In the genomic region with DNA sequence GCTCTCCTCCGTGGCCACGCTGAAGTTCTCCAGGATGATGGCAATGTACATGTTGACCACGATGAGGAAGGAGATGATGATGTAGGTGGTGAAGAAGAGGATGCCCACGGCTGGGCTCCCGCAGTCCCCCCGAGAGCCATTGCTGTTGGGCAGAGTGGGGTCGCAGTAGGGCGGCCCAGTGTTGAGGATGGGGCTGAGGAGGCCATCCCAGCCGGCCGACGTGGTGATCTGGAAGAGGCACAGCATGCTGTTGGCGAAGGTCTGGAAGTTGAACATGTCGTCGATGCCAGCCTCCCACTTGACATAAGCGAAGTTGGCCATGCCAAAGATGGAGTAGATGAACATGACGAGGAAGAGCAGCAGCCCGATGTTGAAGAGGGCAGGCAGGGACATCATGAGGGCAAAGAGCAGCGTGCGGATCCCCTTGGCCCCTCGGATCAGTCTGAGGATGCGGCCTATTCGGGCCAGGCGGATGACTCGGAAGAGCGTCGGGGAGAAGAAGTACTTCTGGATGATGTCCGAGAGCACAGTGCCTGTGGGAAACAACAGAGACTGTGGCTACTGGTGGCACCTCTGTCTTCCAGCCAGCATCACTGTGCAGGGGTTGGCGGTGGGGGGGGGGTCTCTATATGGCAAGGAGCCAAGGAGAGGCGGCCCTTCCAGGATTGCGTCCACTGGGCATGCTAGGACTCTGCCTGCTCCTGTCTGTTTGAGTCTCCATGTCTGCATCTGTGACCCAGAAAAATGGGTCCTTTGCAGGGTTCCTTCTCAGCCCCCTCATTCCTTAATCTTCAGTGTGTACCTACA, we compare ENCODE assay signal across 15 cellular contexts. TPM values are rescaled to one million over a fixed set of nuclear protein-coding genes. Genes with fewer than 3 reads are reported as not detected.
DNase-seq lines count a peak whose midpoint lies in the region; ATAC-seq and TF ChIP-seq lines count a peak whose summit lies in the region.
"Had no signal": no experiment of that assay in that cellular context is flagged by ENCODE, and none has a peak within 500 bp of the region (broad histone marks: within the 10 kb centered on the region; RNA-seq: fewer than 3 reads in every experiment).

No MANE protein-coding gene starts in this region.

- no peaks in the 10 kb centered on the region for H3K9me3 Mint-ChIP-seq in natural killer cell
- no peaks in the 10 kb centered on the region for H3K9me3 Mint-ChIP-seq in natural killer cell treated with Interleukin-12 subunit alpha and Interleukin-12 subunit beta and Interleukin-15 and Interleukin-18, amount 100 ng/mL, for 72 hours
- no peaks in the 10 kb centered on the region for H3K9me3 Mint-ChIP-seq in activated CD4-positive, alpha-beta T cell treated with anti-CD3 and anti-CD28 coated beads, Interleukin-2, amount 10 ng/mL, durations not matched to agents 7 days and 5 days
- H3K9me3 Mint-ChIP-seq: HFFc6 had no signal

- POLR2A ChIA-PET in activated CD4-positive, alpha-beta T cell treated with anti-CD3 and anti-CD28 coated beads, Interleukin-2, amount 10 ng/mL, durations not matched to agents 7 days and 5 days (lab: Charles Lee): no interaction called here

- TF ChIP-seq CTCF in natural killer cell (IDR thresholded peaks at IDR 0.05) (no peak), Peyer's patch (IDR thresholded peaks at IDR 0.05) (no peak)

- no peaks in the 10 kb centered on the region for H3K36me3 ChIP-seq in Peyer's patch

- H3K27ac Mint-ChIP-seq in natural killer cell: no peak overlapping the region
- no peak overlapping the region for H3K27ac Mint-ChIP-seq in natural killer cell treated with Interleukin-12 subunit alpha and Interleukin-12 subunit beta and Interleukin-15 and Interleukin-18, amount 100 ng/mL, for 72 hours
- H3K27ac Mint-ChIP-seq in activated CD4-positive, alpha-beta T cell treated with anti-CD3 and anti-CD28 coated beads, Interleukin-2, amount 10 ng/mL, durations not matched to agents 7 days and 5 days: no peak overlapping the region
- H3K27ac Mint-ChIP-seq: HFFc6 had no signal

- intact Hi-C loops in natural killer cell (cut with micrococcal nuclease) (no loop called here), posterior vena cava (cut with DNase I) (no loop called here)

- no peak for TF ChIP-seq POLR2A in Peyer's patch (IDR thresholded peaks at IDR 0.05)

- DNase-seq in natural killer cell: peak; percentile 8
- no peak for DNase-seq in natural killer cell treated with Interleukin-12 subunit alpha and Interleukin-12 subunit beta and Interleukin-15 and Interleukin-18, amount 100 ng/mL, for 72 hours (ENCODE audit: low spot score)
- DNase-seq in ecto neural progenitor cell (ENCODE audit: low spot score): peak; percentile 19
- peak; percentile 62 for DNase-seq in posterior vena cava (ENCODE audit: low spot score)
- no peak for DNase-seq in Peyer's patch
- DNase-seq in activated CD4-positive, alpha-beta T cell treated with anti-CD3 and anti-CD28 coated beads, Interleukin-2, amount 10 ng/mL, durations not matched to agents 7 days and 5 days: no peak
- DNase-seq in activated CD4-positive, alpha-beta T cell treated with anti-CD3 and anti-CD28 coated beads for 48 hours: no peak
- DNase-seq: COR-L47, HFFc6, KBM-7, NCI-H146, NCI-H2081, NCI-H510A, NCI-H774 had no signal

- no peaks in the 10 kb centered on the region for H3K9me3 ChIP-seq in Peyer's patch

- no peak for ATAC-seq in natural killer cell
- ATAC-seq in natural killer cell treated with Interleukin-12 subunit alpha and Interleukin-12 subunit beta and Interleukin-15 and Interleukin-18, amount 100 ng/mL, for 72 hours: no peak

- no peaks in the 10 kb centered on the region for H3K36me3 Mint-ChIP-seq in natural killer cell
- no peaks in the 10 kb centered on the region for H3K36me3 Mint-ChIP-seq in natural killer cell treated with Interleukin-12 subunit alpha and Interleukin-12 subunit beta and Interleukin-15 and Interleukin-18, amount 100 ng/mL, for 72 hours
- H3K36me3 Mint-ChIP-seq in activated CD4-positive, alpha-beta T cell treated with anti-CD3 and anti-CD28 coated beads, Interleukin-2, amount 10 ng/mL, durations not matched to agents 7 days and 5 days (ENCODE audit: low read depth): no peaks in the 10 kb centered on the region

- H3K27me3 Mint-ChIP-seq in natural killer cell (ENCODE audit: low read depth in 2 of 2): peaks cover 0 to 3% of the 10 kb centered on the region in 2 donors
- H3K27me3 Mint-ChIP-seq in natural killer cell treated with Interleukin-12 subunit alpha and Interleukin-12 subunit beta and Interleukin-15 and Interleukin-18, amount 100 ng/mL, for 72 hours: peaks cover 0 to 4% of the 10 kb centered on the region in 2 donors
- H3K27me3 Mint-ChIP-seq in activated CD4-positive, alpha-beta T cell treated with anti-CD3 and anti-CD28 coated beads, Interleukin-2, amount 10 ng/mL, durations not matched to agents 7 days and 5 days: peaks cover 1% of the 10 kb centered on the region

- no peak overlapping the region for H3K4me3 Mint-ChIP-seq in natural killer cell
- H3K4me3 Mint-ChIP-seq in natural killer cell treated with Interleukin-12 subunit alpha and Interleukin-12 subunit beta and Interleukin-15 and Interleukin-18, amount 100 ng/mL, for 72 hours: no peak overlapping the region
- H3K4me3 Mint-ChIP-seq in activated CD4-positive, alpha-beta T cell treated with anti-CD3 and anti-CD28 coated beads, Interleukin-2, amount 10 ng/mL, durations not matched to agents 7 days and 5 days: no peak overlapping the region
- H3K4me3 Mint-ChIP-seq: HFFc6 had no signal

- no peak overlapping the region for H3K27ac ChIP-seq in Peyer's patch
- H3K27ac ChIP-seq: RWPE1 had no signal

- H3K4me3 ChIP-seq in Peyer's patch: no peak overlapping the region

- CTCF ChIA-PET in activated CD4-positive, alpha-beta T cell treated with anti-CD3 and anti-CD28 coated beads, Interleukin-2, amount 10 ng/mL, durations not matched to agents 7 days and 5 days (lab: Charles Lee): no interaction called here

- H3K27me3 ChIP-seq in Peyer's patch: no peaks in the 10 kb centered on the region

- no peaks in the 10 kb centered on the region for H3K4me1 Mint-ChIP-seq in natural killer cell
- no peaks in the 10 kb centered on the region for H3K4me1 Mint-ChIP-seq in natural killer cell treated with Interleukin-12 subunit alpha and Interleukin-12 subunit beta and Interleukin-15 and Interleukin-18, amount 100 ng/mL, for 72 hours (ENCODE audit: low read depth in 2 of 2)
- H3K4me1 Mint-ChIP-seq in activated CD4-positive, alpha-beta T cell treated with anti-CD3 and anti-CD28 coated beads, Interleukin-2, amount 10 ng/mL, durations not matched to agents 7 days and 5 days: peaks cover 4% of the 10 kb centered on the region

- H3K4me1 ChIP-seq in Peyer's patch: no peaks in the 10 kb centered on the region

RNA-seq across cellular contexts. Expression of a gene that starts 55.1 kb away (rescaled TPM):
- 10 to 100 TPM; 27.3 to 34.5 (median 30.5) TPM for total RNA-seq in natural killer cell
- 10 to 100 TPM; 33.6 to 36.3 TPM for total RNA-seq in natural killer cell treated with Interleukin-12 subunit alpha and Interleukin-12 subunit beta and Interleukin-15 and Interleukin-18, amount 100 ng/mL, for 72 hours
- total RNA-seq in posterior vena cava: 10 to 100 TPM; 12.3 to 14.7 TPM
- total RNA-seq in Peyer's patch: 10 to 100 TPM; 11.4 to 44.6 (median 17.2) TPM
- 10 to 100 TPM; 25.5 to 28.1 TPM for total RNA-seq in activated CD4-positive, alpha-beta T cell treated with anti-CD3 and anti-CD28 coated beads, Interleukin-2, amount 10 ng/mL, durations not matched to agents 7 days and 5 days

Comparison
In these comparisons a context has a peak if more than half of its experiments do, and no peak if none do; other contexts are left out.
1. DNase-seq: peak in natural killer cell (single experiment), ecto neural progenitor cell (single experiment) and posterior vena cava (single experiment); none in natural killer cell treated with Interleukin-12 subunit alpha and Interleukin-12 subunit beta and Interleukin-15 and Interleukin-18, amount 100 ng/mL, for 72 hours (single experiment), Peyer's patch (0 of 3), activated CD4-positive, alpha-beta T cell treated with anti-CD3 and anti-CD28 coated beads, Interleukin-2, amount 10 ng/mL, durations not matched to agents 7 days and 5 days (single experiment) and activated CD4-positive, alpha-beta T cell treated with anti-CD3 and anti-CD28 coated beads for 48 hours (single experiment).